2 cellular contexts compared by ENCODE assay signal in genomic region chr20:38986663-38987062, GRCh38.
TF ChIP-seq lines count a peak whose summit lies in the region.

No MANE protein-coding gene starts in this region.

TF ChIP-seq in IMR-90, 13 proteins besides CTCF, POLR2A, EP300 and RAD21:
- no peak for TF ChIP-seq BHLHE40 (IDR thresholded peaks at IDR 0.05; ENCODE audit: low read depth, low read length)
- no peak for TF ChIP-seq NFE2L2 (IDR thresholded peaks at IDR 0.05; ENCODE audit: low read depth, low read length)
- TF ChIP-seq FOS (IDR thresholded peaks at IDR 0.05; ENCODE audit: low read depth, low read length), result no peak
- no peak for TF ChIP-seq CEBPB (IDR thresholded peaks at IDR 0.05; ENCODE audit: low read depth, low read length)
- no peak for TF ChIP-seq SMC3 (IDR thresholded peaks at IDR 0.05; ENCODE audit: low read depth, low read length)
- TF ChIP-seq USF2 (IDR thresholded peaks at IDR 0.05; ENCODE audit: low read depth, low read length), result no peak

TF ChIP-seq in HepG2, 621 proteins besides CTCF, POLR2A, EP300 and RAD21:
- peak; percentile 28; the same call in 1 of the 2 replicates for TF ChIP-seq ZNF687 (CRISPR knock-in tag; IDR thresholded peaks at IDR 0.05)
- TF ChIP-seq MTERF4 (CRISPR knock-in tag; IDR thresholded peaks at IDR 0.05), result no peak
